In genomic region chr11:17932472-17932871, GRCh38 we compare ENCODE assay signal across 23 cellular contexts.
DNase-seq lines count a peak whose midpoint lies in the region; ATAC-seq and TF ChIP-seq lines count a peak whose summit lies in the region.
"Had no signal": no experiment of that assay in that cellular context is flagged by ENCODE, and none has a peak within 500 bp of the region (broad histone marks: within the 10 kb centered on the region; RNA-seq: fewer than 3 reads in every experiment).

No MANE protein-coding gene starts in this region.

- DNase-seq in GM23338 (ENCODE audit: low spot score) (peak; percentile 70), NCI-H69 (lab: John Stamatoyannopoulos, UW) (peak; percentile 13), epithelial cell of proximal tubule (ENCODE audit: low read depth) (no peak), neural crest cell (ENCODE audit: low read depth, low spot score) (no peak), middle frontal gyrus (ENCODE audit: extremely low spot score, low spot score) (no peak), ureter (ENCODE audit: low spot score) (no peak)
- DNase-seq: activated CD4-positive, alpha-beta T cell treated with anti-CD3 and anti-CD28 coated beads for 36 hours; activated naive CD4-positive, alpha-beta T cell treated with anti-CD3 and anti-CD28 coated beads, Interleukin-2, amount 50 U/mL, for 16 hours; activated T-cell treated with anti-CD3 and anti-CD28 coated beads, Interleukin-2, amount 50 U/mL, for 72 hours; AML-193; central memory CD4-positive, alpha-beta T cell; gastrocnemius medialis; hypothalamus; kidney; NCI-H1436; NCI-H510A; nucleus accumbens; Right ventricle myocardium superior; stimulated activated CD4-positive, alpha-beta T cell treated with anti-CD3 and anti-CD28 coated beads, Interleukin-2, amount 100 ng/mL, for 48 hours; stimulated activated naive B cell treated with anti-CD40 and anti-IgM and Interleukin-4, amounts not matched to agents 10 μg/mL and 1 μg/mL and 100 μg/mL, for 72 hours had no signal

- peak overlapping the region; percentile 75; the same call in 1 of the 2 replicates for H3K27ac ChIP-seq in GM23338 (ENCODE audit: low read depth)
- H3K27ac ChIP-seq: epithelial cell of prostate, gastrocnemius medialis had no signal

- TF ChIP-seq CTCF in GM23338 (conservative IDR thresholded peaks at IDR 0.05; ENCODE audit: low read depth in 2 of 2), result peak; percentile 56 to 62
- TF ChIP-seq CTCF in epithelial cell of proximal tubule (conservative IDR thresholded peaks at IDR 0.05; ENCODE audit: low read depth, low read length), result peak; percentile 30
- TF ChIP-seq CTCF in neural crest cell (conservative IDR thresholded peaks at IDR 0.05), result peak; percentile 29

- peaks cover 5% of the 10 kb centered on the region; the same call in 2 of the 3 replicates for H3K9me3 Mint-ChIP-seq in GM23338
- H3K9me3 Mint-ChIP-seq in neural crest cell, result peaks cover 2% of the 10 kb centered on the region

- no peaks in the 10 kb centered on the region for H3K79me2 ChIP-seq in GM23338 (replicated peaks; ENCODE audit: insufficient read depth)

- H3F3A ChIP-seq in GM23338 (replicated peaks; ENCODE audit: low read depth), result no peaks in the 10 kb centered on the region

- ATAC-seq in GM23338 (peak; percentile 85), HG02798 (IDR thresholded peaks at IDR 0.05; ENCODE audit: poor library complexity, unreplicated experiment) (no peak)
- ATAC-seq: activated CD4-positive, alpha-beta T cell treated with anti-CD3 and anti-CD28 coated beads for 36 hours; activated T-cell treated with anti-CD3 and anti-CD28 coated beads, Interleukin-2, amount 50 U/mL, for 72 hours; gastrocnemius medialis; stimulated activated naive B cell treated with anti-CD40 and anti-IgM and Interleukin-4, amounts not matched to agents 10 μg/mL and 1 μg/mL and 100 μg/mL, for 72 hours had no signal

- H3K4me3 ChIP-seq in GM23338 (no peak overlapping the region), epithelial cell of proximal tubule (ENCODE audit: low read depth, low read length) (no peak overlapping the region)
- H3K4me3 ChIP-seq: gastrocnemius medialis, lung had no signal

- H3K27me3 ChIP-seq in GM23338 (ENCODE audit: insufficient read depth), result no peaks in the 10 kb centered on the region
- H3K27me3 ChIP-seq: gastrocnemius medialis had no signal

- H3K27me3 Mint-ChIP-seq in GM23338 (ENCODE audit: insufficient read depth, low read depth, poor library complexity) (no peaks in the 10 kb centered on the region), neural crest cell (ENCODE audit: low read depth) (no peaks in the 10 kb centered on the region)
- H3K27me3 Mint-ChIP-seq: activated CD4-positive, alpha-beta T cell treated with anti-CD3 and anti-CD28 coated beads for 36 hours; stimulated activated naive B cell treated with anti-CD40 and anti-IgM and Interleukin-4, amounts not matched to agents 10 μg/mL and 1 μg/mL and 100 μg/mL, for 72 hours had no signal

- no peaks in the 10 kb centered on the region for H3K36me3 ChIP-seq in GM23338 (ENCODE audit: insufficient read depth)
- H3K36me3 ChIP-seq: gastrocnemius medialis had no signal

- H3K36me3 Mint-ChIP-seq in GM23338 (ENCODE audit: low read depth), result peaks cover 5% of the 10 kb centered on the region; the same call in 2 of the 3 replicates
- peaks cover 3% of the 10 kb centered on the region for H3K36me3 Mint-ChIP-seq in neural crest cell (ENCODE audit: low read depth)

- no peak overlapping the region for H2AFZ ChIP-seq in GM23338

- H3K27ac Mint-ChIP-seq in GM23338 (no peak overlapping the region), neural crest cell (ENCODE audit: unreplicated experiment) (no peak overlapping the region)
- H3K27ac Mint-ChIP-seq: activated CD4-positive, alpha-beta T cell treated with anti-CD3 and anti-CD28 coated beads for 36 hours; activated T-cell treated with anti-CD3 and anti-CD28 coated beads, Interleukin-2, amount 50 U/mL, for 72 hours; stimulated activated naive B cell treated with anti-CD40 and anti-IgM and Interleukin-4, amounts not matched to agents 10 μg/mL and 1 μg/mL and 100 μg/mL, for 72 hours had no signal

- H3K4me3 Mint-ChIP-seq in GM23338, result no peak overlapping the region
- no peak overlapping the region for H3K4me3 Mint-ChIP-seq in neural crest cell
- H3K4me3 Mint-ChIP-seq: activated CD4-positive, alpha-beta T cell treated with anti-CD3 and anti-CD28 coated beads for 36 hours; activated T-cell treated with anti-CD3 and anti-CD28 coated beads, Interleukin-2, amount 50 U/mL, for 72 hours; stimulated activated naive B cell treated with anti-CD40 and anti-IgM and Interleukin-4, amounts not matched to agents 10 μg/mL and 1 μg/mL and 100 μg/mL, for 72 hours had no signal

- no peaks in the 10 kb centered on the region for H4K20me1 ChIP-seq in GM23338 (replicated peaks; ENCODE audit: insufficient read depth)

- H3K4me1 Mint-ChIP-seq in GM23338 (peaks cover 23% of the 10 kb centered on the region; the same call in 2 of the 3 replicates), neural crest cell (peaks cover 23% of the 10 kb centered on the region)
- H3K4me1 Mint-ChIP-seq: activated CD4-positive, alpha-beta T cell treated with anti-CD3 and anti-CD28 coated beads for 36 hours; stimulated activated naive B cell treated with anti-CD40 and anti-IgM and Interleukin-4, amounts not matched to agents 10 μg/mL and 1 μg/mL and 100 μg/mL, for 72 hours had no signal

- no peaks in the 10 kb centered on the region for H3K9me2 ChIP-seq in GM23338 (ENCODE audit: insufficient read depth)

- H3K4me2 ChIP-seq in GM23338, result no peak overlapping the region

- H3K4me1 ChIP-seq in GM23338 (ENCODE audit: insufficient read depth), result peaks cover 14% of the 10 kb centered on the region; the same call in 1 of the 2 replicates

TF ChIP-seq in GM23338, 12 proteins besides CTCF, POLR2A, EP300 and RAD21 (continues in another document):
- TF ChIP-seq NANOG (IDR thresholded peaks at IDR 0.05; ENCODE audit: borderline replicate concordance) (no peak), REST (IDR thresholded peaks at IDR 0.05; ENCODE audit: unreplicated experiment) (no peak), STAT1 (IDR thresholded peaks at IDR 0.05; ENCODE audit: unreplicated experiment) (no peak), EZH2phosphoT487 (IDR thresholded peaks at IDR 0.05; ENCODE audit: unreplicated experiment) (no peak), ETS1 (IDR thresholded peaks at IDR 0.05) (no peak), POLR2AphosphoS5 (IDR thresholded peaks at IDR 0.05; ENCODE audit: low read depth) (no peak), ZNF114 (CRISPR knock-in tag; IDR thresholded peaks at IDR 0.05) (no peak), EZH2 (IDR thresholded peaks at IDR 0.05; ENCODE audit: low read depth, unreplicated experiment) (no peak), JUNB (IDR thresholded peaks at IDR 0.05; ENCODE audit: unreplicated experiment) (no peak), ZNF331 (CRISPR knock-in tag; IDR thresholded peaks at IDR 0.05; ENCODE audit: low read depth) (no peak), CREB1 (CRISPR knock-in tag; IDR thresholded peaks at IDR 0.05; ENCODE audit: low read depth) (no peak)

Comparison
In these comparisons a context has a peak if more than half of its experiments do, and no peak if none do; other contexts are left out.
1. DNase-seq: peak in GM23338 (single experiment) and NCI-H69 (single experiment); none in epithelial cell of proximal tubule (single experiment), neural crest cell (single experiment), middle frontal gyrus (single experiment) and ureter (single experiment).
2. Peak in every context shown above with its lines, with median percentiles within 50 percentile points of each other: CTCF ChIP-seq.